In the genomic region with DNA sequence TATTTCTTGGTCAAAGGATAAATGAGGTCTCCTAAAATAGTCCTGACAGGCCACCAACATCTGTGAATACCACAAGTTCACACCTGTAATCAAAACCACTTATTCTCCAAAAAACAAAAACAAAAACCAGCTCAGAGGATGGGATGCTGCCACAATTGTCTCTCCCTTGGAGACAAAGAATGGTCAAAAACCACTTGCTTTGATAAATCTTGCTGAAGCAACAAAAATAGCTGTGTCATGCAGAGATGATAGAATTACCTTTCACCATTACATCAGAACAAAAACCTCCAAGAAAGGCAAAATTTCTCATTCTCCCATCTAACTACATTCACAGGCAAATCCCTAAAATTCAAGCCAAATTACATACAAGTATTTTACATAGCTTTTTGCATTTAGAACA, we compare ENCODE assay signal across 32 cellular contexts.
DNase-seq lines count a peak whose midpoint lies in the region; ATAC-seq and TF ChIP-seq lines count a peak whose summit lies in the region.
"Had no signal": no experiment of that assay in that cellular context is flagged by ENCODE, and none has a peak within 500 bp of the region (broad histone marks: within the 10 kb centered on the region; RNA-seq: fewer than 3 reads in every experiment).

No MANE protein-coding gene starts in this region.

- no peaks in the 10 kb centered on the region for H3K9me3 Mint-ChIP-seq in nephron
- peaks cover 0 to 3% (median 0%) of the 10 kb centered on the region in 11 donors for H3K9me3 Mint-ChIP-seq in naive thymus-derived CD4-positive, alpha-beta T cell
- H3K9me3 Mint-ChIP-seq: activated CD8-positive, alpha-beta T cell treated with anti-CD3 and anti-CD28 coated beads for 36 hours; activated T-helper 17 cell treated with anti-CD3 and anti-CD28 coated beads, Interleukin-2, amount 50 U/mL, for 72 hours; memory B cell; stimulated activated naive B cell treated with anti-CD40 and anti-IgM and Interleukin-4, amounts not matched to agents 10 μg/mL and 1 μg/mL and 100 μg/mL, for 72 hours; T-helper 1 cell treated with Interleukin-12 subunit alpha and Interleukin-12 subunit beta and Interleukin-4 antibody, amounts not matched to agents 30 μg/mL and 1 μg/mL, for 36 hours had no signal

- no peaks in the 10 kb centered on the region for H3K27me3 Mint-ChIP-seq in nephron (ENCODE audit: low read depth)
- H3K27me3 Mint-ChIP-seq in naive thymus-derived CD4-positive, alpha-beta T cell, result no peaks in the 10 kb centered on the region
- H3K27me3 Mint-ChIP-seq: activated CD8-positive, alpha-beta T cell treated with anti-CD3 and anti-CD28 coated beads for 36 hours; activated T-helper 17 cell treated with anti-CD3 and anti-CD28 coated beads, Interleukin-2, amount 50 U/mL, for 72 hours; memory B cell; stimulated activated naive B cell treated with anti-CD40 and anti-IgM and Interleukin-4, amounts not matched to agents 10 μg/mL and 1 μg/mL and 100 μg/mL, for 72 hours had no signal

- TF ChIP-seq CTCF in AG10803 (conservative IDR thresholded peaks at IDR 0.05; ENCODE audit: low read length) (no peak), KMS-11 (conservative IDR thresholded peaks at IDR 0.05; ENCODE audit: low read depth, low read length) (no peak), astrocyte of the cerebellum (IDR thresholded peaks at IDR 0.05; ENCODE audit: low read depth, low read length, missing control alignments) (no peak), nephron (IDR thresholded peaks at IDR 0.05; ENCODE audit: unreplicated experiment in 3 of 3) (no peak), GM10248 (IDR thresholded peaks at IDR 0.05; ENCODE audit: control extremely low read depth, extremely low read depth, low read depth, missing control alignments) (no peak)

- in situ Hi-C loops in astrocyte of the cerebellum (cut with HindIII; ENCODE audit: low sequenced_read_pairs), result no loop called here

- peaks cover 1% of the 10 kb centered on the region for H3K36me3 Mint-ChIP-seq in nephron (ENCODE audit: low read depth)
- H3K36me3 Mint-ChIP-seq in naive thymus-derived CD4-positive, alpha-beta T cell, result peaks cover 0 to 7% (median 2%) of the 10 kb centered on the region in 5 donors
- H3K36me3 Mint-ChIP-seq: memory B cell had no signal

- no peak overlapping the region for H3K4me3 Mint-ChIP-seq in nephron
- H3K4me3 Mint-ChIP-seq in naive thymus-derived CD4-positive, alpha-beta T cell, result no peak overlapping the region
- H3K4me3 Mint-ChIP-seq: activated CD8-positive, alpha-beta T cell treated with anti-CD3 and anti-CD28 coated beads for 36 hours; activated T-helper 17 cell treated with anti-CD3 and anti-CD28 coated beads, Interleukin-2, amount 50 U/mL, for 72 hours; memory B cell; stimulated activated naive B cell treated with anti-CD40 and anti-IgM and Interleukin-4, amounts not matched to agents 10 μg/mL and 1 μg/mL and 100 μg/mL, for 72 hours; T-helper 1 cell treated with Interleukin-12 subunit alpha and Interleukin-12 subunit beta and Interleukin-4 antibody, amounts not matched to agents 30 μg/mL and 1 μg/mL, for 36 hours had no signal

- peak overlapping the region; percentile 81 for H3K27ac ChIP-seq in KMS-11
- no peak overlapping the region for H3K27ac ChIP-seq in naive thymus-derived CD4-positive, alpha-beta T cell (ENCODE audit: low read depth, low read length)
- H3K27ac ChIP-seq: gastrocnemius medialis, GM23248, HL-60, prostate gland, RWPE1, SK-N-MC had no signal

- no peak for ATAC-seq in GM18907 (IDR thresholded peaks at IDR 0.05; ENCODE audit: unreplicated experiment)
- ATAC-seq in naive thymus-derived CD4-positive, alpha-beta T cell, result no peak
- ATAC-seq: activated CD8-positive, alpha-beta T cell treated with anti-CD3 and anti-CD28 coated beads for 36 hours; activated T-helper 17 cell treated with anti-CD3 and anti-CD28 coated beads, Interleukin-2, amount 50 U/mL, for 72 hours; gastrocnemius medialis; left colon; stimulated activated naive B cell treated with anti-CD40 and anti-IgM and Interleukin-4, amounts not matched to agents 10 μg/mL and 1 μg/mL and 100 μg/mL, for 72 hours had no signal

- H3K27me3 ChIP-seq in KMS-11 (ENCODE audit: insufficient read depth, low read depth), result no peaks in the 10 kb centered on the region
- H3K27me3 ChIP-seq in naive thymus-derived CD4-positive, alpha-beta T cell (ENCODE audit: control insufficient read depth in 2 of 2, insufficient read depth in 2 of 2, low read length in 2 of 2), result no peaks in the 10 kb centered on the region
- H3K27me3 ChIP-seq: gastrocnemius medialis, tibial nerve had no signal

- POLR2A ChIA-PET in GM10248 (lab: Yijun Ruan, JAX), result no interaction called here
- POLR2A ChIA-PET in naive thymus-derived CD4-positive, alpha-beta T cell (lab: Charles Lee), result no interaction called here

- peak; percentile 27 for DNase-seq in AG10803 (ENCODE audit: low read depth)
- DNase-seq in astrocyte of the cerebellum (ENCODE audit: low read depth), result peak; percentile 53
- no peak for DNase-seq in GM10248 (ENCODE audit: extremely low spot score)
- DNase-seq in naive thymus-derived CD4-positive, alpha-beta T cell, result no peak
- no peak for DNase-seq in HT-29 (ENCODE audit: low spot score)
- DNase-seq: activated CD4-positive, CD25-positive, alpha-beta regulatory T cell treated with anti-CD3 and anti-CD28 coated beads, Interleukin-2, amount 50 U/mL, for 72 hours; activated CD8-positive, alpha-beta T cell treated with anti-CD3 and anti-CD28 coated beads for 36 hours; activated naive CD4-positive, alpha-beta T cell treated with anti-CD3 and anti-CD28 coated beads, Interleukin-2, amount 50 U/mL, for 16 hours; amygdala; caudate nucleus; dermis blood vessel endothelial cell; DMS53; gastrocnemius medialis; hippocampal formation; left colon; NCI-H1092 treated with DMSO at 0.1 percent for 48 hours; NCI-H1930; NCI-H526; stimulated activated CD4-positive, alpha-beta T cell treated with anti-CD3 and anti-CD28 coated beads, Interleukin-15, amount 100 ng/mL, for 24 hours; stimulated activated naive B cell treated with anti-CD40 and anti-IgM and Interleukin-4, amounts not matched to agents 10 μg/mL and 1 μg/mL and 100 μg/mL, for 72 hours had no signal

- H3K36me3 ChIP-seq in KMS-11 (ENCODE audit: insufficient read depth), result no peaks in the 10 kb centered on the region
- no peaks in the 10 kb centered on the region for H3K36me3 ChIP-seq in naive thymus-derived CD4-positive, alpha-beta T cell (ENCODE audit: control insufficient read depth in 2 of 3, insufficient read depth in 3 of 3, low read length in 3 of 3)
- H3K36me3 ChIP-seq: gastrocnemius medialis, prostate gland, tibial nerve had no signal

- H3K79me2 ChIP-seq in KMS-11 (ENCODE audit: insufficient read depth, low read depth), result no peaks in the 10 kb centered on the region

- H3K4me1 Mint-ChIP-seq in nephron, result peaks cover 31% of the 10 kb centered on the region
- H3K4me1 Mint-ChIP-seq in naive thymus-derived CD4-positive, alpha-beta T cell, result peaks cover 2 to 44% (median 7%) of the 10 kb centered on the region in 7 donors

- H2AFZ ChIP-seq in KMS-11 (ENCODE audit: low read depth), result peak overlapping the region; percentile 5; the same call in 1 of the 2 replicates
- H2AFZ ChIP-seq: GM23248 had no signal

- H3K4me1 ChIP-seq in KMS-11 (ENCODE audit: low read depth, poor library complexity, severe bottlenecking), result peaks cover 100% of the 10 kb centered on the region
- H3K4me1 ChIP-seq in naive thymus-derived CD4-positive, alpha-beta T cell (ENCODE audit: control insufficient read depth in 2 of 2, insufficient read depth in 2 of 2, low read length in 2 of 2), result no peaks in the 10 kb centered on the region

- intact Hi-C loops in naive thymus-derived CD4-positive, alpha-beta T cell (cut with micrococcal nuclease), result no loop called here

- no peaks in the 10 kb centered on the region for H4K20me1 ChIP-seq in KMS-11 (ENCODE audit: insufficient read depth)

- CTCF ChIA-PET in GM10248 (lab: Yijun Ruan, JAX), result interaction anchor here (1.2 to 1.8 kb wide), 3 partner anchors 26 to 280 kb away, joined by 3 to 4 read pairs (median 3); no protein-coding TSS in a partner anchor
- CTCF ChIA-PET in naive thymus-derived CD4-positive, alpha-beta T cell (lab: Charles Lee), result interaction anchor here (0.6 kb wide), 1 partner anchor 774 kb away, joined by 3 read pairs; no protein-coding TSS in a partner anchor

- H3K9ac ChIP-seq in KMS-11, result peak overlapping the region; percentile 41; the same call in 1 of the 2 replicates
- H3K9ac ChIP-seq: GM23248 had no signal

- peak overlapping the region; percentile 72 for H3K4me2 ChIP-seq in KMS-11

- H3K9me3 ChIP-seq in naive thymus-derived CD4-positive, alpha-beta T cell (ENCODE audit: control insufficient read depth in 2 of 3, low read length in 3 of 3), result no peaks in the 10 kb centered on the region
- H3K9me3 ChIP-seq: gastrocnemius medialis, prostate gland, tibial nerve had no signal

- H3K27ac Mint-ChIP-seq in nephron, result peak overlapping the region; percentile 20 to 43 (median 24)
- H3K27ac Mint-ChIP-seq in naive thymus-derived CD4-positive, alpha-beta T cell, result no peak overlapping the region
- H3K27ac Mint-ChIP-seq: activated CD8-positive, alpha-beta T cell treated with anti-CD3 and anti-CD28 coated beads for 36 hours; activated T-helper 17 cell treated with anti-CD3 and anti-CD28 coated beads, Interleukin-2, amount 50 U/mL, for 72 hours; stimulated activated naive B cell treated with anti-CD40 and anti-IgM and Interleukin-4, amounts not matched to agents 10 μg/mL and 1 μg/mL and 100 μg/mL, for 72 hours; T-helper 1 cell treated with Interleukin-12 subunit alpha and Interleukin-12 subunit beta and Interleukin-4 antibody, amounts not matched to agents 30 μg/mL and 1 μg/mL, for 36 hours had no signal

- H3K4me3 ChIP-seq in AG10803 (ENCODE audit: low read length) (no peak overlapping the region), KMS-11 (IDR thresholded peaks at IDR 0.05; ENCODE audit: insufficient read depth, low read depth, low read length) (no peak overlapping the region), astrocyte of the cerebellum (ENCODE audit: low read depth, low read length) (no peak overlapping the region)
- no peak overlapping the region for H3K4me3 ChIP-seq in naive thymus-derived CD4-positive, alpha-beta T cell (ENCODE audit: low read length)
- H3K4me3 ChIP-seq: gastrocnemius medialis, GM23248, prostate gland, SK-N-MC, tibial nerve had no signal

Comparison
In these comparisons a context has a peak if more than half of its experiments do, and no peak if none do; other contexts are left out.
1. DNase-seq: peak in AG10803 (single experiment) and astrocyte of the cerebellum (single experiment); none in GM10248 (single experiment), naive thymus-derived CD4-positive, alpha-beta T cell (0 of 9) and HT-29 (single experiment).
2. H3K27ac Mint-ChIP-seq: peak in nephron (3 of 3); none in naive thymus-derived CD4-positive, alpha-beta T cell (0 of 9).